Comparison of ENCODE assay signal across 17 cellular contexts in genomic region chr1:192067360-192067759, GRCh38.
DNase-seq lines count a peak whose midpoint lies in the region; ATAC-seq and TF ChIP-seq lines count a peak whose summit lies in the region.
"Had no signal": no experiment of that assay in that cellular context is flagged by ENCODE, and none has a peak within 500 bp of the region (broad histone marks: within the 10 kb centered on the region; RNA-seq: fewer than 3 reads in every experiment).

No MANE protein-coding gene starts in this region.

- DNase-seq in DND-41: no peak
- DNase-seq in NT2/D1 (ENCODE audit: low read depth, low spot score): peak; percentile 1
- DNase-seq in choroid plexus epithelial cell (ENCODE audit: low read depth): peak; percentile 5
- peak; percentile 3 for DNase-seq in iris pigment epithelial cell (ENCODE audit: low read depth)
- DNase-seq in activated gamma-delta T cell treated with Interleukin-2 at 50 U/mL for 16 hours: no peak
- no peak for DNase-seq in activated naive CD8-positive, alpha-beta T cell treated with anti-CD3 and anti-CD28 coated beads for 36 hours
- DNase-seq: CD4-positive, alpha-beta T cell; DMS153; GF-D8; GOT3; NCI-H1417 treated with DMSO at 0.1 percent for 48 hours; NCI-H187 treated with DMSO at 0.1 percent for 48 hours; NCI-H345; NCI-H526 had no signal

- TF ChIP-seq CTCF in DND-41 (IDR thresholded peaks at IDR 0.05; ENCODE audit: borderline replicate concordance, extremely low read depth, low read length, poor library complexity, severe bottlenecking): no peak
- no peak for TF ChIP-seq CTCF in choroid plexus epithelial cell (conservative IDR thresholded peaks at IDR 0.05; ENCODE audit: low read depth, low read length)

- H3K36me3 ChIP-seq in DND-41 (ENCODE audit: insufficient read depth, low read length) (no peaks in the 10 kb centered on the region), NT2/D1 (ENCODE audit: insufficient read depth, insufficient read length, low read length) (no peaks in the 10 kb centered on the region)
- H3K36me3 ChIP-seq: SJSA1 had no signal

- no peak overlapping the region for H3K27ac ChIP-seq in DND-41 (ENCODE audit: low read length)
- H3K27ac ChIP-seq: SJSA1 had no signal

- H3K4me3 ChIP-seq in DND-41 (ENCODE audit: low read depth in 1 of 2, low read length in 2 of 2) (no peak overlapping the region), NT2/D1 (ENCODE audit: insufficient read length, low read depth) (no peak overlapping the region), choroid plexus epithelial cell (ENCODE audit: low read depth, low read length) (no peak overlapping the region)
- H3K4me3 ChIP-seq: SJSA1 had no signal

- no peaks in the 10 kb centered on the region for H3K9me3 ChIP-seq in DND-41 (ENCODE audit: insufficient read depth, low read length, severe bottlenecking)
- no peaks in the 10 kb centered on the region for H3K9me3 ChIP-seq in NT2/D1 (ENCODE audit: insufficient read depth, low read length)
- H3K9me3 ChIP-seq: SJSA1 had no signal

- no peak overlapping the region for H3K4me2 ChIP-seq in DND-41 (ENCODE audit: insufficient read depth, low read length)

- no peaks in the 10 kb centered on the region for H3K27me3 Mint-ChIP-seq in activated naive CD8-positive, alpha-beta T cell treated with anti-CD3 and anti-CD28 coated beads for 36 hours
- H3K27me3 Mint-ChIP-seq: CD4-positive, alpha-beta T cell had no signal

- no peak overlapping the region for H3K9ac ChIP-seq in DND-41 (ENCODE audit: low read depth, low read length)
- no peak overlapping the region for H3K9ac ChIP-seq in NT2/D1 (ENCODE audit: insufficient read length, low read depth)

- H3K36me3 Mint-ChIP-seq in activated naive CD8-positive, alpha-beta T cell treated with anti-CD3 and anti-CD28 coated beads for 36 hours: no peaks in the 10 kb centered on the region

- H3K4me1 ChIP-seq in DND-41 (ENCODE audit: insufficient read depth, low read length): peaks cover 17% of the 10 kb centered on the region
- H3K4me1 ChIP-seq in NT2/D1 (ENCODE audit: insufficient read depth, insufficient read length): no peaks in the 10 kb centered on the region
- H3K4me1 ChIP-seq: SJSA1 had no signal

- H3K79me2 ChIP-seq in DND-41 (ENCODE audit: insufficient read depth, low read length): no peaks in the 10 kb centered on the region

- no peaks in the 10 kb centered on the region for H3K4me1 Mint-ChIP-seq in activated naive CD8-positive, alpha-beta T cell treated with anti-CD3 and anti-CD28 coated beads for 36 hours

- H3K27me3 ChIP-seq in DND-41 (ENCODE audit: insufficient read depth, low read length, poor library complexity) (no peaks in the 10 kb centered on the region), NT2/D1 (ENCODE audit: insufficient read depth, insufficient read length) (no peaks in the 10 kb centered on the region)
- H3K27me3 ChIP-seq: SJSA1 had no signal

- ATAC-seq in DND-41 (ENCODE audit: insufficient read depth, low read depth) (no peak), GM21515 (IDR thresholded peaks at IDR 0.05; ENCODE audit: unreplicated experiment) (no peak), HG02870 (IDR thresholded peaks at IDR 0.05; ENCODE audit: unreplicated experiment) (no peak)

- peak overlapping the region; percentile 40; the same call in 1 of the 2 replicates for H2AFZ ChIP-seq in DND-41 (ENCODE audit: low read depth, low read length)

- H3K27ac Mint-ChIP-seq in activated naive CD8-positive, alpha-beta T cell treated with anti-CD3 and anti-CD28 coated beads for 36 hours: no peak overlapping the region
- H3K27ac Mint-ChIP-seq: CD4-positive, alpha-beta T cell had no signal

- H4K20me1 ChIP-seq in DND-41 (ENCODE audit: insufficient read depth, low read length): no peaks in the 10 kb centered on the region

- no peaks in the 10 kb centered on the region for H3K9me3 Mint-ChIP-seq in activated naive CD8-positive, alpha-beta T cell treated with anti-CD3 and anti-CD28 coated beads for 36 hours
- H3K9me3 Mint-ChIP-seq: CD4-positive, alpha-beta T cell had no signal

- H3K4me3 Mint-ChIP-seq in activated naive CD8-positive, alpha-beta T cell treated with anti-CD3 and anti-CD28 coated beads for 36 hours: no peak overlapping the region
- H3K4me3 Mint-ChIP-seq: CD4-positive, alpha-beta T cell had no signal

Comparison
In these comparisons a context has a peak if more than half of its experiments do, and no peak if none do; other contexts are left out.
1. DNase-seq: peak in NT2/D1 (single experiment), choroid plexus epithelial cell (single experiment) and iris pigment epithelial cell (single experiment); none in DND-41 (single experiment), activated gamma-delta T cell treated with Interleukin-2 at 50 U/mL for 16 hours (single experiment) and activated naive CD8-positive, alpha-beta T cell treated with anti-CD3 and anti-CD28 coated beads for 36 hours (single experiment).